Comparison of ENCODE assay signal across 20 cellular contexts in genomic region chr11:64151337-64151736, GRCh38.
"Had no signal": no experiment of that assay in that cellular context is flagged by ENCODE, and none has a peak within 500 bp of the region (broad histone marks: within the 10 kb centered on the region; RNA-seq: fewer than 3 reads in every experiment).

No MANE protein-coding gene starts in this region.

- H3K27ac ChIP-seq: esophagus squamous epithelium, lower lobe of right lung, ovary, testis, transverse colon, upper lobe of right lung, vagina had no signal

- H3K4me3 ChIP-seq: esophagus squamous epithelium, lower lobe of right lung, ovary, testis, transverse colon, upper lobe of right lung, vagina had no signal

- H3K9me3 ChIP-seq: esophagus squamous epithelium, lower lobe of right lung, ovary, testis, transverse colon, upper lobe of right lung, vagina had no signal

- H3K27me3 ChIP-seq: esophagus squamous epithelium, ovary, testis, transverse colon, upper lobe of right lung, vagina had no signal

- H3K36me3 ChIP-seq: lower lobe of right lung, ovary, transverse colon, upper lobe of right lung, vagina had no signal

- DNase-seq: cortex of kidney; effector memory CD8-positive, alpha-beta T cell; erythroblast; esophagus squamous epithelium; foreskin melanocyte; left colon; lower lobe of right lung; naive thymus-derived CD8-positive, alpha-beta T cell; nephron progenitor cell; occipital lobe; ovary; retina; stimulated activated CD4-positive, alpha-beta T cell treated with anti-CD3 and anti-CD28 coated beads, Interleukin-4, amount 100 ng/mL, for 4 hours; stimulated activated naive CD8-positive, alpha-beta T cell treated with anti-CD3 and anti-CD28 coated beads, Interleukin-15, Interleukin-2, amounts not matched to agents 100 U/mL and 50 U/mL, for 24 hours; testis; transverse colon; upper lobe of right lung had no signal

- ATAC-seq: effector memory CD8-positive, alpha-beta T cell; left colon; lower lobe of right lung; naive thymus-derived CD8-positive, alpha-beta T cell; sciatic nerve; stimulated activated memory B cell treated with anti-CD40 and anti-IgM and Interleukin-4, amounts not matched to agents 10 μg/mL and 1 μg/mL and 100 μg/mL, for 72 hours; stimulated activated naive CD8-positive, alpha-beta T cell treated with anti-CD3 and anti-CD28 coated beads, Interleukin-15, Interleukin-2, amounts not matched to agents 100 U/mL and 50 U/mL, for 24 hours; upper lobe of right lung had no signal
